In genomic region chr4:115969756-115970155, GRCh38 we compare ENCODE assay signal across 23 cellular contexts.
A peak's percentile ranks its signal among the peaks of the same experiment; 100 is the strongest.
DNase-seq lines count a peak whose midpoint lies in the region; ATAC-seq, FAIRE-seq and TF ChIP-seq lines count a peak whose summit lies in the region.
"Had no signal": no experiment of that assay in that cellular context is flagged by ENCODE, and none has a peak within 500 bp of the region (broad histone marks: within the 10 kb centered on the region; RNA-seq: fewer than 3 reads in every experiment).

No MANE protein-coding gene starts in this region.

- no peaks in the 10 kb centered on the region for H3K36me3 Mint-ChIP-seq in mesothelial cell of epicardium
- H3K36me3 Mint-ChIP-seq: CD4-positive, alpha-beta memory T cell had no signal

- no peak overlapping the region for H2AFZ ChIP-seq in H1 (ENCODE audit: low read length)

- 80% methylated on average over 1 of the region's 1 CpG; no CpG with 5 or more reads in 1 of the 2 experiments for WGBS in H1 (ENCODE audit: extremely low coverage in 1 of 2, insufficient coverage in 1 of 2, insufficient read length in 1 of 2, insufficient replicate concordance in 2 of 2, low coverage in 1 of 2, low lambda C conversion rate in 2 of 2, missing lambda C conversion rate in 1 of 2), 2 experiments
- no CpG with 5 or more reads among the region's 1 CpG for WGBS in mesendoderm (ENCODE audit: extremely low coverage, insufficient coverage, low lambda C conversion rate)

- intact Hi-C loops in kidney (cut with DNase I): no loop called here

- H3K23ac ChIP-seq in H1 (ENCODE audit: insufficient read length) (no peak overlapping the region), mesendoderm (ENCODE audit: low read length) (no peak overlapping the region)

- no peaks in the 10 kb centered on the region for H3K9me3 ChIP-seq in HUES6 (ENCODE audit: control insufficient read depth, insufficient read depth, low read depth, low read length)
- H3K9me3 ChIP-seq in H1 (ENCODE audit: insufficient read depth in 2 of 2, low read depth in 1 of 2, low read length in 1 of 2): peaks cover 0 to 4% of the 10 kb centered on the region in 2 experiments; a peak in 1 of 4 replicates
- H3K9me3 ChIP-seq in kidney (ENCODE audit: control insufficient read depth in 1 of 2, low read length in 2 of 2): no peaks in the 10 kb centered on the region
- H3K9me3 ChIP-seq: BLaER1 treated with 17β-estradiol and CSF1 and Interleukin-3, amounts not matched to agents 10 nM and 100 nM had no signal

- H3K27me3 ChIP-seq in HUES6 (ENCODE audit: control insufficient read depth, insufficient read depth, low read length) (no peaks in the 10 kb centered on the region), H1 (replicated peaks in 1 of 4; ENCODE audit: control insufficient read depth in 3 of 4, extremely low read depth in 1 of 4, insufficient read depth in 3 of 4, low read length in 3 of 4) (no peaks in the 10 kb centered on the region), mesendoderm (ENCODE audit: insufficient read depth, low read length, poor library complexity) (no peaks in the 10 kb centered on the region)
- H3K27me3 ChIP-seq: BLaER1 treated with 17β-estradiol and CSF1 and Interleukin-3, amounts not matched to agents 10 nM and 100 nM had no signal

- H3K27ac ChIP-seq in HUES6 (ENCODE audit: low read depth, low read length): peak overlapping the region; percentile 71; the same call in 1 of the 2 replicates
- no peak overlapping the region for H3K27ac ChIP-seq in H1 (ENCODE audit: low read depth, low read length)
- no peak overlapping the region for H3K27ac ChIP-seq in mesendoderm (ENCODE audit: low read depth, low read length)
- no peak overlapping the region for H3K27ac ChIP-seq in kidney (ENCODE audit: low read depth in 2 of 2, low read length in 2 of 2)
- H3K27ac ChIP-seq: BLaER1 treated with 17β-estradiol and CSF1 and Interleukin-3, amounts not matched to agents 10 nM and 100 nM had no signal

- ATAC-seq in HG02642 (IDR thresholded peaks at IDR 0.05; ENCODE audit: poor library complexity, unreplicated experiment) (no peak), HG03196 (IDR thresholded peaks at IDR 0.05; ENCODE audit: unreplicated experiment) (no peak)

- DNase-seq in ELF-1 (ENCODE audit: low read depth, low spot score) (peak; percentile 26), H1 (ENCODE audit: low read depth in 1 of 2, low spot score in 2 of 2) (no peak), mesendoderm (peak; percentile 32), mesothelial cell of epicardium (ENCODE audit: low spot score in 2 of 2, unreplicated experiment in 2 of 2) (no peak), kidney (no peak)
- DNase-seq: 8988T; CD4-positive, alpha-beta memory T cell; DMS153; GDM1; H7; HFFc6; IMR-90; MV-4-11; NCI-H1105 treated with DMSO at 0.1 percent for 48 hours; NCI-H2029 treated with DMSO at 0.1 percent for 48 hours; NCI-H526; OCI-M1; Right ventricle myocardium superior had no signal

- H4K8ac ChIP-seq in H1 (ENCODE audit: extremely low read depth, insufficient read depth, low read length) (no peak overlapping the region), mesendoderm (ENCODE audit: low read depth, low read length) (no peak overlapping the region)

- no peak for FAIRE-seq in H1 (lab: Jason Lieb, UNC)
- no peak for FAIRE-seq in kidney (lab: Jason Lieb, UNC)
- FAIRE-seq: HTR-8/SVneo had no signal

- H3K9ac ChIP-seq in HUES6 (ENCODE audit: low read length) (no peak overlapping the region), H1 (replicated peaks in 1 of 4; ENCODE audit: extremely low read depth in 1 of 4, low read depth in 3 of 4, low read length in 3 of 4) (no peak overlapping the region), mesendoderm (ENCODE audit: low read length) (no peak overlapping the region), kidney (ENCODE audit: low read length in 2 of 2) (no peak overlapping the region)
- H3K9ac ChIP-seq: BLaER1 treated with 17β-estradiol and CSF1 and Interleukin-3, amounts not matched to agents 10 nM and 100 nM had no signal

- H3K9me3 Mint-ChIP-seq in mesothelial cell of epicardium: peaks cover 9% of the 10 kb centered on the region

- TF ChIP-seq RAD21 in H1 (IDR thresholded peaks at IDR 0.05 in 1 of 2, conservative IDR thresholded peaks at IDR 0.05 in 1 of 2; ENCODE audit: low read depth in 2 of 2, low read length in 2 of 2): no peak

- peaks cover 40% of the 10 kb centered on the region for H3K4me1 ChIP-seq in HUES6 (ENCODE audit: control insufficient read depth, insufficient read depth, low read length)
- peaks cover 0 to 11% (median 4%) of the 10 kb centered on the region in 4 experiments; a peak in 2 of 7 replicates for H3K4me1 ChIP-seq in H1 (replicated peaks in 1 of 4; ENCODE audit: control insufficient read depth in 3 of 4, insufficient read depth in 4 of 4, low read length in 3 of 4)
- no peaks in the 10 kb centered on the region for H3K4me1 ChIP-seq in mesendoderm (ENCODE audit: control insufficient read depth, low read depth, low read length)
- no peaks in the 10 kb centered on the region for H3K4me1 ChIP-seq in kidney (ENCODE audit: control insufficient read depth in 1 of 2, insufficient read depth in 1 of 2, low read depth in 1 of 2, low read length in 2 of 2)
- H3K4me1 ChIP-seq: BLaER1 treated with 17β-estradiol and CSF1 and Interleukin-3, amounts not matched to agents 10 nM and 100 nM had no signal

- H3K27ac Mint-ChIP-seq in mesothelial cell of epicardium: no peak overlapping the region
- H3K27ac Mint-ChIP-seq: CD4-positive, alpha-beta memory T cell; HFFc6 had no signal

- H3K4ac ChIP-seq in H1 (replicated peaks; ENCODE audit: insufficient read length, low read depth, low read length) (no peak overlapping the region), mesendoderm (ENCODE audit: low read depth, low read length) (no peak overlapping the region)

- H3K4me2 ChIP-seq in H1 (ENCODE audit: insufficient read depth in 1 of 2, low read depth in 2 of 2, low read length in 2 of 2) (no peak overlapping the region), mesendoderm (ENCODE audit: low read length) (no peak overlapping the region)

- H3K27me3 Mint-ChIP-seq in mesothelial cell of epicardium (ENCODE audit: low read depth): no peaks in the 10 kb centered on the region
- H3K27me3 Mint-ChIP-seq: CD4-positive, alpha-beta memory T cell had no signal

- H3K79me1 ChIP-seq in H1 (ENCODE audit: low read depth, low read length) (no peaks in the 10 kb centered on the region), mesendoderm (ENCODE audit: low read length) (no peaks in the 10 kb centered on the region)

- peak overlapping the region; percentile 88 for H4K5ac ChIP-seq in H1 (ENCODE audit: insufficient read length, low read depth, low read length)
- no peak overlapping the region for H4K5ac ChIP-seq in mesendoderm (ENCODE audit: low read length)

- CTCF ChIA-PET in H1 (lab: Charles Lee; ENCODE audit: partially characterized antibody): no interaction called here

- H4K91ac ChIP-seq in H1 (replicated peaks; ENCODE audit: insufficient read length, low read length): no peak overlapping the region

- peaks cover 5% of the 10 kb centered on the region; the same call in 1 of the 2 replicates for H3K36me3 ChIP-seq in HUES6 (ENCODE audit: control insufficient read depth, insufficient read depth, low read length)
- peaks cover 0 to 4% (median 0%) of the 10 kb centered on the region in 4 experiments; a peak in 1 of 8 replicates for H3K36me3 ChIP-seq in H1 (ENCODE audit: control insufficient read depth in 2 of 4, insufficient read depth in 4 of 4, low read length in 3 of 4)
- H3K36me3 ChIP-seq in mesendoderm (ENCODE audit: control insufficient read depth, insufficient read depth, low read length): no peaks in the 10 kb centered on the region
- no peaks in the 10 kb centered on the region for H3K36me3 ChIP-seq in kidney (ENCODE audit: control insufficient read depth in 1 of 2, insufficient read depth in 2 of 2, low read length in 2 of 2)
- H3K36me3 ChIP-seq: BLaER1 treated with 17β-estradiol and CSF1 and Interleukin-3, amounts not matched to agents 10 nM and 100 nM had no signal

- H2BK15ac ChIP-seq in H1 (ENCODE audit: low read length): no peak overlapping the region
- H2BK15ac ChIP-seq in mesendoderm (replicated peaks; ENCODE audit: low read depth): no peak overlapping the region

- H3K56ac ChIP-seq in H1 (replicated peaks; ENCODE audit: insufficient read length, low read depth, low read length) (no peak overlapping the region), mesendoderm (ENCODE audit: low read length) (no peak overlapping the region)

- H3K79me2 ChIP-seq in H1 (ENCODE audit: control insufficient read depth in 1 of 2, insufficient read depth in 2 of 2, low read length in 2 of 2): no peaks in the 10 kb centered on the region
- no peaks in the 10 kb centered on the region for H3K79me2 ChIP-seq in mesendoderm (ENCODE audit: control insufficient read depth, insufficient read depth, low read length)

- H3K4me3 ChIP-seq in HUES6 (ENCODE audit: low read depth, low read length) (no peak overlapping the region), H1 (ENCODE audit: extremely low read depth in 1 of 4, insufficient read depth in 2 of 4, low read depth in 3 of 4, low read length in 4 of 4) (no peak overlapping the region), mesendoderm (ENCODE audit: low read length) (no peak overlapping the region), kidney (ENCODE audit: low read length in 2 of 2) (no peak overlapping the region)
- H3K4me3 ChIP-seq: BLaER1 treated with 17β-estradiol and CSF1 and Interleukin-3, amounts not matched to agents 10 nM and 100 nM had no signal

- H3K4me1 Mint-ChIP-seq in mesothelial cell of epicardium: peaks cover 8% of the 10 kb centered on the region
- H3K4me1 Mint-ChIP-seq: CD4-positive, alpha-beta memory T cell had no signal

- H4K20me1 ChIP-seq in H1 (replicated peaks in 1 of 2; ENCODE audit: control insufficient read depth in 1 of 2, insufficient read depth in 2 of 2, low read length in 2 of 2): no peaks in the 10 kb centered on the region
- H4K20me1 ChIP-seq: BLaER1 treated with 17β-estradiol and CSF1 and Interleukin-3, amounts not matched to agents 10 nM and 100 nM had no signal

- H3K23me2 ChIP-seq in H1 (ENCODE audit: low read depth, low read length): no peaks in the 10 kb centered on the region

- no peak overlapping the region for H2BK12ac ChIP-seq in H1 (ENCODE audit: low read depth, low read length)

- H2BK5ac ChIP-seq in H1 (ENCODE audit: low read depth, low read length) (no peak overlapping the region), mesendoderm (ENCODE audit: low read length) (no peak overlapping the region)

- POLR2A ChIA-PET in H1 (lab: Charles Lee; ENCODE audit: partially characterized antibody): interaction anchor here (0.6 kb wide), 1 partner anchor 42 kb away, joined by 3 read pairs; no protein-coding TSS in a partner anchor

- H3K4me3 Mint-ChIP-seq in mesothelial cell of epicardium: no peak overlapping the region
- H3K4me3 Mint-ChIP-seq: CD4-positive, alpha-beta memory T cell; HFFc6 had no signal

- TF ChIP-seq CTCF in H1 (IDR thresholded peaks at IDR 0.05; ENCODE audit: control extremely low read depth in 1 of 3, insufficient read depth in 1 of 3, low read depth in 1 of 3, low read length in 3 of 3) (no peak), mesothelial cell of epicardium (IDR thresholded peaks at IDR 0.05; ENCODE audit: unreplicated experiment) (no peak), kidney (IDR thresholded peaks at IDR 0.05; ENCODE audit: borderline replicate concordance, extremely low read depth, insufficient read depth) (no peak)

- H2AK5ac ChIP-seq in H1 (ENCODE audit: low read depth, low read length) (no peak overlapping the region), mesendoderm (ENCODE audit: low read length) (no peak overlapping the region)

- H3K18ac ChIP-seq in H1 (ENCODE audit: extremely low read depth, low read length) (no peak overlapping the region), mesendoderm (ENCODE audit: low read length) (no peak overlapping the region)

- H2BK120ac ChIP-seq in H1 (replicated peaks; ENCODE audit: low read depth, low read length): no peak overlapping the region
- H2BK120ac ChIP-seq in mesendoderm (ENCODE audit: low read depth, low read length): no peak overlapping the region

- no peak overlapping the region for H2BK20ac ChIP-seq in H1 (ENCODE audit: low read length)

- no peak overlapping the region for H3K14ac ChIP-seq in H1 (ENCODE audit: insufficient read length)

- TF ChIP-seq POLR2A in H1 (IDR thresholded peaks at IDR 0.05; ENCODE audit: control extremely low read depth in 1 of 2, low read depth in 2 of 2, low read length in 2 of 2): no peak

- no peak for TF ChIP-seq EP300 in H1 (IDR thresholded peaks at IDR 0.05; ENCODE audit: borderline replicate concordance in 1 of 2, low read depth in 2 of 2, low read length in 2 of 2)

Comparison
In these comparisons a context has a peak if more than half of its experiments do, and no peak if none do; other contexts are left out.
1. DNase-seq: peak in ELF-1 (single experiment) and mesendoderm (single experiment); none in H1 (0 of 2), mesothelial cell of epicardium (0 of 2) and kidney (single experiment).